In genomic region chr4:139562067-139562684, GRCh38 we compare ENCODE assay signal across 27 cellular contexts.
"Had no signal": no experiment of that assay in that cellular context is flagged by ENCODE, and none has a peak within 500 bp of the region (broad histone marks: within the 10 kb centered on the region; RNA-seq: fewer than 3 reads in every experiment).

No MANE protein-coding gene starts in this region.

- ATAC-seq: activated CD8-positive, alpha-beta T cell treated with anti-CD3 and anti-CD28 coated beads, Interleukin-2, amount 10 ng/mL, durations not matched to agents 7 days and 5 days had no signal

- H3K27ac Mint-ChIP-seq: activated CD8-positive, alpha-beta T cell treated with anti-CD3 and anti-CD28 coated beads, Interleukin-2, amount 10 ng/mL, durations not matched to agents 7 days and 5 days; activated naive CD4-positive, alpha-beta T cell treated with anti-CD3 and anti-CD28 coated beads for 36 hours; activated naive CD8-positive, alpha-beta T cell; activated T-cell treated with anti-CD3 and anti-CD28 coated beads, Interleukin-2, amount 50 U/mL, for 24 hours; brain; T-helper 1 cell treated with Interleukin-12 subunit alpha and Interleukin-12 subunit beta and Interleukin-4 antibody, amounts not matched to agents 30 μg/mL and 1 μg/mL, for 36 hours had no signal

- H3K36me3 ChIP-seq: MG63, Peyer's patch, SJSA1, WERI-Rb-1 had no signal

- H3K27me3 ChIP-seq: MG63, Peyer's patch had no signal

- H3K9me3 Mint-ChIP-seq: activated naive CD4-positive, alpha-beta T cell treated with anti-CD3 and anti-CD28 coated beads for 36 hours; activated T-cell treated with anti-CD3 and anti-CD28 coated beads, Interleukin-2, amount 50 U/mL, for 24 hours; central memory CD8-positive, alpha-beta T cell; T-helper 1 cell treated with Interleukin-12 subunit alpha and Interleukin-12 subunit beta and Interleukin-4 antibody, amounts not matched to agents 30 μg/mL and 1 μg/mL, for 36 hours had no signal

- H3K9me3 ChIP-seq: MG63, Peyer's patch, SJSA1 had no signal

- H3K36me3 Mint-ChIP-seq: activated naive CD8-positive, alpha-beta T cell; brain had no signal

- H3K4me1 ChIP-seq: SJSA1 had no signal

- H3K27ac ChIP-seq: Peyer's patch, SJSA1, WERI-Rb-1 had no signal

- H3K4me3 ChIP-seq: MG63, Peyer's patch, SJSA1 had no signal

- H3K4me3 Mint-ChIP-seq: activated CD8-positive, alpha-beta T cell treated with anti-CD3 and anti-CD28 coated beads, Interleukin-2, amount 10 ng/mL, durations not matched to agents 7 days and 5 days; activated naive CD4-positive, alpha-beta T cell treated with anti-CD3 and anti-CD28 coated beads for 36 hours; activated naive CD8-positive, alpha-beta T cell; activated T-cell treated with anti-CD3 and anti-CD28 coated beads, Interleukin-2, amount 50 U/mL, for 24 hours; brain; central memory CD8-positive, alpha-beta T cell; T-helper 1 cell treated with Interleukin-12 subunit alpha and Interleukin-12 subunit beta and Interleukin-4 antibody, amounts not matched to agents 30 μg/mL and 1 μg/mL, for 36 hours had no signal

- DNase-seq: activated CD4-positive, alpha-beta T cell treated with anti-CD3 and anti-CD28 coated beads for 4 hours; activated CD4-positive, alpha-beta T cell treated with anti-CD3 and anti-CD28 coated beads, Interleukin-2, amount 50 U/mL, for 4 hours; activated CD8-positive, alpha-beta memory T cell treated with anti-CD3 and anti-CD28 coated beads, Interleukin-2, amount 50 U/mL, for 48 hours; activated CD8-positive, alpha-beta T cell treated with anti-CD3 and anti-CD28 coated beads, Interleukin-2, amount 10 ng/mL, durations not matched to agents 7 days and 5 days; activated gamma-delta T cell; activated naive CD4-positive, alpha-beta T cell treated with anti-CD3 and anti-CD28 coated beads for 36 hours; activated T-cell treated with anti-CD3 and anti-CD28 coated beads, Interleukin-2, amount 50 U/mL, for 24 hours; amygdala; MG63; MV-4-11; NCI-H1092 treated with DMSO at 0.1 percent for 48 hours; NCI-H1417 treated with DMSO at 0.1 percent for 48 hours; NCI-H1694; NCI-H2029 treated with DMSO at 0.1 percent for 48 hours; NCI-H345; NCI-H510A treated with DMSO at 0.1 percent for 48 hours; NCI-H69; NK-92 treated with Interleukin-12 subunit alpha and Interleukin-12 subunit beta, amount 100 ng/mL, for 24 hours; Peyer's patch; SHP77; T-helper 9 cell; WERI-Rb-1 had no signal

- H3K27me3 Mint-ChIP-seq: activated naive CD8-positive, alpha-beta T cell; central memory CD8-positive, alpha-beta T cell had no signal
